ENCODE assay signal across 13 cellular contexts in genomic region chr11:103875855-103876510, GRCh38.
DNase-seq lines count a peak whose midpoint lies in the region; ATAC-seq and TF ChIP-seq lines count a peak whose summit lies in the region.
"Had no signal": no experiment of that assay in that cellular context is flagged by ENCODE, and none has a peak within 500 bp of the region (broad histone marks: within the 10 kb centered on the region; RNA-seq: fewer than 3 reads in every experiment).

No MANE protein-coding gene starts in this region.

- TF ChIP-seq CTCF in foreskin keratinocyte (conservative IDR thresholded peaks at IDR 0.05): no peak

- no peaks in the 10 kb centered on the region for H3K4me1 ChIP-seq in foreskin keratinocyte
- H3K4me1 ChIP-seq: Peyer's patch, prostate gland had no signal

- peak; percentile 58 for ATAC-seq in stimulated activated naive CD8-positive, alpha-beta T cell treated with anti-CD3 and anti-CD28 coated beads, Interleukin-15, amount 100 ng/mL, for 72 hours
- ATAC-seq in stimulated activated naive CD8-positive, alpha-beta T cell treated with anti-CD3 and anti-CD28 coated beads, Interleukin-15, Interleukin-2, amounts not matched to agents 100 U/mL and 50 U/mL, for 24 hours: no peak
- peak; percentile 97 for ATAC-seq in HG02588 (IDR thresholded peaks at IDR 0.05; ENCODE audit: unreplicated experiment)
- ATAC-seq in HG03354 (IDR thresholded peaks at IDR 0.05; ENCODE audit: poor library complexity, severe bottlenecking, unreplicated experiment): peak; percentile 95
- ATAC-seq in foreskin keratinocyte: no peak

- no peak overlapping the region for H3K4me3 Mint-ChIP-seq in stimulated activated naive CD8-positive, alpha-beta T cell treated with anti-CD3 and anti-CD28 coated beads, Interleukin-15, amount 100 ng/mL, for 72 hours
- H3K4me3 Mint-ChIP-seq: activated naive CD4-positive, alpha-beta T cell treated with anti-CD3 and anti-CD28 coated beads, Interleukin-2, amount 10 ng/mL, durations not matched to agents 7 days and 5 days had no signal

- no peaks in the 10 kb centered on the region for H3K9me3 Mint-ChIP-seq in stimulated activated naive CD8-positive, alpha-beta T cell treated with anti-CD3 and anti-CD28 coated beads, Interleukin-15, amount 100 ng/mL, for 72 hours

- no peak overlapping the region for H3K27ac ChIP-seq in foreskin keratinocyte
- H3K27ac ChIP-seq: Peyer's patch, prostate gland, upper lobe of left lung had no signal

- H3K27ac Mint-ChIP-seq in stimulated activated naive CD8-positive, alpha-beta T cell treated with anti-CD3 and anti-CD28 coated beads, Interleukin-15, amount 100 ng/mL, for 72 hours: no peak overlapping the region
- H3K27ac Mint-ChIP-seq: activated naive CD4-positive, alpha-beta T cell treated with anti-CD3 and anti-CD28 coated beads, Interleukin-2, amount 10 ng/mL, durations not matched to agents 7 days and 5 days had no signal

- H3K4me1 Mint-ChIP-seq in stimulated activated naive CD8-positive, alpha-beta T cell treated with anti-CD3 and anti-CD28 coated beads, Interleukin-15, amount 100 ng/mL, for 72 hours: no peaks in the 10 kb centered on the region
- H3K4me1 Mint-ChIP-seq: activated naive CD4-positive, alpha-beta T cell treated with anti-CD3 and anti-CD28 coated beads, Interleukin-2, amount 10 ng/mL, durations not matched to agents 7 days and 5 days had no signal

- no peaks in the 10 kb centered on the region for H3K27me3 Mint-ChIP-seq in stimulated activated naive CD8-positive, alpha-beta T cell treated with anti-CD3 and anti-CD28 coated beads, Interleukin-15, amount 100 ng/mL, for 72 hours
- H3K27me3 Mint-ChIP-seq: activated naive CD4-positive, alpha-beta T cell treated with anti-CD3 and anti-CD28 coated beads, Interleukin-2, amount 10 ng/mL, durations not matched to agents 7 days and 5 days had no signal

- H3K27me3 ChIP-seq in foreskin keratinocyte: no peaks in the 10 kb centered on the region
- H3K27me3 ChIP-seq: Peyer's patch, upper lobe of left lung had no signal

- no peak for DNase-seq in stimulated activated naive CD8-positive, alpha-beta T cell treated with anti-CD3 and anti-CD28 coated beads, Interleukin-15, amount 100 ng/mL, for 72 hours
- no peak for DNase-seq in stimulated activated naive CD8-positive, alpha-beta T cell treated with anti-CD3 and anti-CD28 coated beads, Interleukin-15, Interleukin-2, amounts not matched to agents 100 U/mL and 50 U/mL, for 24 hours
- no peak for DNase-seq in activated effector memory CD4-positive, alpha-beta T cell treated with Interleukin-2 at 50 U/mL for 16 hours
- DNase-seq in foreskin keratinocyte (no peak), anterior cingulate cortex (lab: John Stamatoyannopoulos, UW) (no peak), putamen (ENCODE audit: low spot score) (no peak)
- DNase-seq: activated naive CD4-positive, alpha-beta T cell treated with anti-CD3 and anti-CD28 coated beads, Interleukin-2, amount 10 ng/mL, durations not matched to agents 7 days and 5 days; cortex of kidney; upper lobe of left lung had no signal

Comparison
In these comparisons a context has a peak if more than half of its experiments do, and no peak if none do; other contexts are left out.
1. ATAC-seq: peak in stimulated activated naive CD8-positive, alpha-beta T cell treated with anti-CD3 and anti-CD28 coated beads, Interleukin-15, amount 100 ng/mL, for 72 hours (single experiment), HG02588 (single experiment) and HG03354 (single experiment); none in stimulated activated naive CD8-positive, alpha-beta T cell treated with anti-CD3 and anti-CD28 coated beads, Interleukin-15, Interleukin-2, amounts not matched to agents 100 U/mL and 50 U/mL, for 24 hours (single experiment) and foreskin keratinocyte (single experiment).